ENCODE assay signal across 9 cellular contexts in genomic region chr5:172855597-172856292, GRCh38. TPM values are rescaled to one million over a fixed set of nuclear protein-coding genes. Genes with fewer than 3 reads are reported as not detected.
DNase-seq lines count a peak whose midpoint lies in the region; ATAC-seq and TF ChIP-seq lines count a peak whose summit lies in the region.
"Had no signal": no experiment of that assay in that cellular context is flagged by ENCODE, and none has a peak within 500 bp of the region (broad histone marks: within the 10 kb centered on the region; RNA-seq: fewer than 3 reads in every experiment).

No MANE protein-coding gene starts in this region.

- no peak overlapping the region for H3K4me3 ChIP-seq in fibroblast of mammary gland (ENCODE audit: control insufficient read depth, low read depth, low read length)
- H3K4me3 ChIP-seq in aorta (ENCODE audit: low read length in 2 of 2), result no peak overlapping the region
- H3K4me3 ChIP-seq in OCI-LY7 (ENCODE audit: low read depth, low read length, poor library complexity, severe bottlenecking), result no peak overlapping the region

- POLR2A ChIA-PET in OCI-LY7 (lab: Charles Lee), result no interaction called here

- ATAC-seq in T-helper 17 cell (no peak), aorta (ENCODE audit: low FRiP score) (peak; percentile 67)

- H3K9me2 ChIP-seq in OCI-LY7 (ENCODE audit: insufficient read depth, low read length), result no peaks in the 10 kb centered on the region

- peaks cover 34% of the 10 kb centered on the region for H3K4me1 Mint-ChIP-seq in T-helper 17 cell
- H3K4me1 Mint-ChIP-seq in nephron progenitor cell, result peaks cover 62% of the 10 kb centered on the region

- H3K4me3 Mint-ChIP-seq in T-helper 17 cell (no peak overlapping the region), nephron progenitor cell (no peak overlapping the region)

- H3K27me3 Mint-ChIP-seq in T-helper 17 cell, result no peaks in the 10 kb centered on the region
- H3K27me3 Mint-ChIP-seq in nephron progenitor cell (ENCODE audit: low read depth, poor library complexity), result no peaks in the 10 kb centered on the region

- peak overlapping the region; percentile 85 for H3K27ac Mint-ChIP-seq in T-helper 17 cell
- peak overlapping the region; percentile 2 for H3K27ac Mint-ChIP-seq in nephron progenitor cell

- no peaks in the 10 kb centered on the region for H4K20me1 ChIP-seq in OCI-LY7 (ENCODE audit: insufficient read depth, low read length)

- peaks cover 26% of the 10 kb centered on the region; the same call in 1 of the 2 replicates for H3K79me2 ChIP-seq in OCI-LY7 (ENCODE audit: insufficient read depth, low read depth, low read length)

- no peaks in the 10 kb centered on the region for H3K9me3 Mint-ChIP-seq in nephron progenitor cell

- CTCF ChIA-PET in OCI-LY7 (lab: Charles Lee; ENCODE audit: unreplicated experiment), result no interaction called here

- no TSS peak for BruUV-seq in OCI-LY7 (replicated peaks; lab: Mats Ljungman, UMichigan)

- 5 to 15% methylated on average over 18 of the region's 18 CpGs for WGBS in aorta, 2 donors

- H3K9me3 ChIP-seq in T-helper 17 cell (ENCODE audit: control insufficient read depth, low read length, poor library complexity, severe bottlenecking) (no peaks in the 10 kb centered on the region), aorta (ENCODE audit: control insufficient read depth, low read length) (no peaks in the 10 kb centered on the region), OCI-LY7 (ENCODE audit: low read length) (no peaks in the 10 kb centered on the region)

- H3K36me3 Mint-ChIP-seq in T-helper 17 cell (ENCODE audit: low read depth) (peaks cover 6% of the 10 kb centered on the region), nephron progenitor cell (ENCODE audit: low read depth) (no peaks in the 10 kb centered on the region)

- intact Hi-C loops in aorta (cut with DNase I), result loop anchor here in 1 of 2 donors (2.0 to 5.0 kb wide), 2 partner anchors 21 to 53 kb away; partner anchors contain the start of gene ERGIC1
- intact Hi-C loops in OCI-LY7 (cut with micrococcal nuclease; ENCODE audit: unreplicated experiment), result no loop called here

- TF ChIP-seq CTCF in fibroblast of mammary gland (conservative IDR thresholded peaks at IDR 0.05; ENCODE audit: control insufficient read depth, insufficient read depth, low read depth, low read length), result no peak
- TF ChIP-seq CTCF in nephron progenitor cell (IDR thresholded peaks at IDR 0.05), result no peak
- TF ChIP-seq CTCF in OCI-LY7 (conservative IDR thresholded peaks at IDR 0.05; ENCODE audit: low read length), result no peak

- DNase-seq in T-helper 17 cell (no peak), fibroblast of mammary gland (ENCODE audit: low read depth) (peak; percentile 78), nephron progenitor cell (no peak), aorta (peak; percentile 80 to 90), amniotic stem cell (lab: John Stamatoyannopoulos, UW) (no peak), NCI-H345 treated with DMSO at 0.1 percent for 48 hours (lab: John Stamatoyannopoulos, UW; ENCODE audit: unreplicated experiment) (no peak), OCI-LY7 (ENCODE audit: low spot score) (no peak)
- DNase-seq: head of caudate nucleus; stimulated activated naive CD4-positive, alpha-beta T cell treated with Interleukin-2 at 50 U/mL for 16 hours had no signal

- H3K36me3 ChIP-seq in aorta (ENCODE audit: control insufficient read depth in 1 of 2, insufficient read depth in 2 of 2, low read length in 1 of 2) (no peaks in the 10 kb centered on the region), OCI-LY7 (ENCODE audit: insufficient read depth, low read length) (peaks cover 6% of the 10 kb centered on the region; the same call in 1 of the 2 replicates)

- H3K27ac ChIP-seq in aorta (ENCODE audit: low read depth in 1 of 2, low read length in 2 of 2), result peak overlapping the region; percentile 71 to 89
- H3K27ac ChIP-seq in OCI-LY7 (ENCODE audit: low read depth, low read length, poor library complexity, severe bottlenecking), result no peak overlapping the region

- H2AFZ ChIP-seq in OCI-LY7 (ENCODE audit: low read length), result no peak overlapping the region

- H3K4me1 ChIP-seq in aorta (ENCODE audit: control insufficient read depth in 1 of 2, insufficient read depth in 2 of 2, low read length in 2 of 2) (peaks cover 0 to 3% of the 10 kb centered on the region in 2 donors), OCI-LY7 (ENCODE audit: insufficient read depth, low read length, poor library complexity, severe bottlenecking) (peaks cover 10% of the 10 kb centered on the region)

- no peak overlapping the region for H3K4me2 ChIP-seq in OCI-LY7 (ENCODE audit: low read length)

- no peaks in the 10 kb centered on the region for H3K27me3 ChIP-seq in aorta (ENCODE audit: control insufficient read depth in 1 of 2, insufficient read depth in 2 of 2, low read length in 1 of 2)

RNA-seq across cellular contexts. Expression of gene ERGIC1, which starts 21.7 kb away (rescaled TPM):
- total RNA-seq in T-helper 17 cell (10 to 100 TPM; 50.1 to 53.1 TPM), aorta (100 to 1,000 TPM; 135 to 170 TPM), OCI-LY7 (2022) (178 and 201 TPM in 2 replicates)
- polyA plus RNA-seq in aorta, result 100 to 1,000 TPM; 122 to 125 TPM
- total RNA-seq in OCI-LY7 (2014; rRNA removed; shearing (Covaris generic)), result 101 and 125 TPM in 2 replicates

Comparison
In these comparisons a context has a peak if more than half of its experiments do, and no peak if none do; other contexts are left out.
1. DNase-seq: peak in fibroblast of mammary gland (single experiment) and aorta (2 of 2); none in T-helper 17 cell (0 of 3), nephron progenitor cell (single experiment), amniotic stem cell (single experiment), NCI-H345 treated with DMSO at 0.1 percent for 48 hours (single experiment) and OCI-LY7 (single experiment).